In genomic region chr9:137302176-137303030, GRCh38 we compare ENCODE assay signal across 8 cellular contexts. TPM values are rescaled to one million over a fixed set of nuclear protein-coding genes. Genes with fewer than 3 reads are reported as not detected.
DNase-seq lines count a peak whose midpoint lies in the region; ATAC-seq, FAIRE-seq and TF ChIP-seq lines count a peak whose summit lies in the region.

A gene with protein sequence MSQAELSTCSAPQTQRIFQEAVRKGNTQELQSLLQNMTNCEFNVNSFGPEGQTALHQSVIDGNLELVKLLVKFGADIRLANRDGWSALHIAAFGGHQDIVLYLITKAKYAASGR (minus strand): TSS chr9:137302271. CDS start chr9:137301928, 343 bp downstream.

- peak; percentile 81 for FAIRE-seq in endothelial cell of umbilical vein (lab: Jason Lieb, UNC)

- no peaks in the 10 kb centered on the region for H3K9me3 ChIP-seq in endothelial cell of umbilical vein (replicated peaks; ENCODE audit: control insufficient read depth, insufficient read depth, low read length)

- ATAC-seq in GM19351 (IDR thresholded peaks at IDR 0.05; ENCODE audit: unreplicated experiment) (peak; percentile 78), HG03469 (IDR thresholded peaks at IDR 0.05; ENCODE audit: unreplicated experiment) (peak; percentile 41)
- peak; percentile 79 for ATAC-seq in activated CD8-positive, alpha-beta memory T cell treated with anti-CD3 and anti-CD28 coated beads, Interleukin-2, amount 10 ng/mL, durations not matched to agents 7 days and 5 days

- intact Hi-C loops in endothelial cell of umbilical vein (cut with micrococcal nuclease), result loop anchor here (1.0 kb wide), 1 partner anchor 105 kb away; no protein-coding TSS in a partner anchor

- H3K4me3 ChIP-seq in endothelial cell of umbilical vein (replicated peaks in 1 of 3; ENCODE audit: insufficient read depth in 1 of 3, low read depth in 1 of 3, low read length in 3 of 3), result peak within 1 kb of the TSS; percentile 61 to 83 (median 70)

- POLR2A ChIA-PET in endothelial cell of umbilical vein (lab: Charles Lee), result interaction anchor here (0.6 to 1.9 kb wide), 10 partner anchors 14 to 146 kb away, joined by 3 to 7 read pairs (median 4); partner anchors contain the start of genes EXD3 and NOXA1

- peaks cover 31% of the 10 kb centered on the region for H3K27me3 Mint-ChIP-seq in activated CD8-positive, alpha-beta memory T cell treated with anti-CD3 and anti-CD28 coated beads, Interleukin-2, amount 10 ng/mL, durations not matched to agents 7 days and 5 days

- H3K4me3 Mint-ChIP-seq in activated CD8-positive, alpha-beta memory T cell treated with anti-CD3 and anti-CD28 coated beads, Interleukin-2, amount 10 ng/mL, durations not matched to agents 7 days and 5 days, result peak within 1 kb of the TSS; percentile 70

- H3K9ac ChIP-seq in endothelial cell of umbilical vein (replicated peaks; ENCODE audit: extremely low read depth, insufficient read depth, low read length), result peak within 1 kb of the TSS; percentile 65

- peaks cover 63% of the 10 kb centered on the region for H3K4me1 ChIP-seq in endothelial cell of umbilical vein (ENCODE audit: control insufficient read depth, extremely low read depth, insufficient read depth, low read length)

- no peaks in the 10 kb centered on the region for H3K9me3 Mint-ChIP-seq in activated CD8-positive, alpha-beta memory T cell treated with anti-CD3 and anti-CD28 coated beads, Interleukin-2, amount 10 ng/mL, durations not matched to agents 7 days and 5 days (ENCODE audit: low read depth)

- peaks cover 17% of the 10 kb centered on the region for H3K4me1 Mint-ChIP-seq in activated CD8-positive, alpha-beta memory T cell treated with anti-CD3 and anti-CD28 coated beads, Interleukin-2, amount 10 ng/mL, durations not matched to agents 7 days and 5 days

- CTCF ChIA-PET in activated CD8-positive, alpha-beta memory T cell treated with anti-CD3 and anti-CD28 coated beads, Interleukin-2, amount 10 ng/mL, durations not matched to agents 7 days and 5 days (lab: Charles Lee), result interaction anchor here (0.6 to 3.3 kb wide), 26 partner anchors 8 to 256 kb away, joined by 3 to 15 read pairs (median 3); partner anchors contain the start of genes EXD3, NOXA1, NSMF and TOR4A
- CTCF ChIA-PET in endothelial cell of umbilical vein (lab: Charles Lee), result interaction anchor here (0.6 to 3.1 kb wide), 36 partner anchors 8 to 249 kb away, joined by 3 to 36 read pairs (median 4); partner anchors contain the start of genes EXD3, MRPL41, NOXA1 and TOR4A

- no peaks in the 10 kb centered on the region for H3K36me3 ChIP-seq in endothelial cell of umbilical vein (ENCODE audit: control insufficient read depth in 2 of 2, extremely low read depth in 1 of 2, insufficient read depth in 2 of 2, low read length in 2 of 2)

- peak; percentile 87 to 93 for DNase-seq in NOMO-1 (lab: John Stamatoyannopoulos, UW; ENCODE audit: unreplicated experiment in 2 of 2)
- DNase-seq in activated CD8-positive, alpha-beta memory T cell treated with anti-CD3 and anti-CD28 coated beads, Interleukin-2, amount 10 ng/mL, durations not matched to agents 7 days and 5 days, result peak; percentile 89
- DNase-seq in endothelial cell of umbilical vein (ENCODE audit: low read depth, low spot score), result peak; percentile 82
- peak; percentile 75 for DNase-seq in middle frontal gyrus (ENCODE audit: extremely low spot score, low spot score)
- peak; percentile 81 to 84 for DNase-seq in stimulated activated CD8-positive, alpha-beta memory T cell treated with anti-CD3 and anti-CD28 coated beads, Interleukin-2, amount 100 ng/mL, for 1 hour (ENCODE audit: low read depth in 2 of 2)

- peak within 1 kb of the TSS; percentile 40 for H3K4me2 ChIP-seq in endothelial cell of umbilical vein (ENCODE audit: insufficient read depth, low read length)

- no peak within 1 kb of the TSS for H3K27ac Mint-ChIP-seq in activated CD8-positive, alpha-beta memory T cell treated with anti-CD3 and anti-CD28 coated beads, Interleukin-2, amount 10 ng/mL, durations not matched to agents 7 days and 5 days

- H3K27ac ChIP-seq in C4-2B, result peak within 1 kb of the TSS; percentile 97
- H3K27ac ChIP-seq in endothelial cell of umbilical vein (ENCODE audit: insufficient read depth, low read depth, low read length), result peak within 1 kb of the TSS; percentile 93

- no peaks in the 10 kb centered on the region for H4K20me1 ChIP-seq in endothelial cell of umbilical vein (replicated peaks; ENCODE audit: control insufficient read depth, extremely low read depth, insufficient read depth, low read length)

- H2AFZ ChIP-seq in endothelial cell of umbilical vein (ENCODE audit: low read depth, low read length), result peak within 1 kb of the TSS; percentile 26

- no TSS peak for BruUV-seq in endothelial cell of umbilical vein (replicated peaks; lab: Mats Ljungman, UMichigan)

- no peaks in the 10 kb centered on the region for H3K9me1 ChIP-seq in endothelial cell of umbilical vein (replicated peaks; ENCODE audit: control insufficient read depth, extremely low read depth, insufficient read depth, low read length)

- dilution Hi-C loops in endothelial cell of umbilical vein (cut with MboI; ENCODE audit: extremely low pct_ligation_motif_present, low sequenced_read_pairs), result no loop called here

- TF ChIP-seq CTCF in C4-2B (conservative IDR thresholded peaks at IDR 0.05), result peak; percentile 89
- TF ChIP-seq CTCF in endothelial cell of umbilical vein (IDR thresholded peaks at IDR 0.05; ENCODE audit: extremely low read depth in 1 of 2, insufficient read depth in 1 of 2, low read depth in 1 of 2, low read length in 2 of 2), result peak; percentile 55 to 76

- H3K79me2 ChIP-seq in endothelial cell of umbilical vein (ENCODE audit: control insufficient read depth, insufficient read depth, low read length), result peaks cover 26% of the 10 kb centered on the region

- H3K27me3 ChIP-seq in endothelial cell of umbilical vein (ENCODE audit: control insufficient read depth in 2 of 2, insufficient read depth in 2 of 2, low read length in 2 of 2), result no peaks in the 10 kb centered on the region

- no peaks in the 10 kb centered on the region for H3K36me3 Mint-ChIP-seq in activated CD8-positive, alpha-beta memory T cell treated with anti-CD3 and anti-CD28 coated beads, Interleukin-2, amount 10 ng/mL, durations not matched to agents 7 days and 5 days

- peak; percentile 97 for TF ChIP-seq POLR2A in endothelial cell of umbilical vein (IDR thresholded peaks at IDR 0.05; ENCODE audit: low read depth, low read length)

TF ChIP-seq in endothelial cell of umbilical vein, 7 proteins besides CTCF, POLR2A, EP300 and RAD21:
- no peak for TF ChIP-seq GATA2 (IDR thresholded peaks at IDR 0.05; ENCODE audit: insufficient read depth, insufficient read length, low read depth, low read length)
- peak; percentile 95 for TF ChIP-seq POLR2AphosphoS5 (IDR thresholded peaks at IDR 0.05; ENCODE audit: insufficient read depth, low read depth, low read length)
- TF ChIP-seq EZH2 (IDR thresholded peaks at IDR 0.05; ENCODE audit: borderline replicate concordance, low read depth, low read length, severe bottlenecking), result no peak
TF ChIP-seq in endothelial cell of umbilical vein: peak in this region for 1.

RNA-seq across cellular contexts. Expression of the gene that starts here (rescaled TPM):
- total RNA-seq in activated CD8-positive, alpha-beta memory T cell treated with anti-CD3 and anti-CD28 coated beads, Interleukin-2, amount 10 ng/mL, durations not matched to agents 7 days and 5 days, result 1 to 10 TPM; 1.6 to 4.5 TPM
- 50.0 and 61.0 TPM in 2 replicates for total RNA-seq in endothelial cell of umbilical vein
- 54.0 and 72.9 TPM in 2 replicates for polyA plus RNA-seq in endothelial cell of umbilical vein
- polyA plus RNA-seq in endothelial cell of umbilical vein (2011; cell fraction: cytosol; rRNA removed), result 30.9 and 40.4 TPM in 2 replicates
- 53.9 and 60.9 TPM in 2 replicates for polyA plus RNA-seq in endothelial cell of umbilical vein (2011; cell fraction: nucleus; rRNA removed)
- 19.3 and 25.5 TPM in 2 replicates for polyA plus RNA-seq in endothelial cell of umbilical vein (2012)
- 16.6 and 27.9 TPM in 2 replicates for polyA minus RNA-seq in endothelial cell of umbilical vein
- 5.5 TPM for polyA minus RNA-seq in endothelial cell of umbilical vein (2011; cell fraction: cytosol; rRNA and poly(A)+ RNA removed)
- polyA minus RNA-seq in endothelial cell of umbilical vein (2011; cell fraction: nucleus; rRNA and poly(A)+ RNA removed), result 54.7 and 119 TPM in 2 replicates

Comparison
In these comparisons a context has a peak if more than half of its experiments do, and no peak if none do; other contexts are left out.
1. Peak in every context shown above with its lines: DNase-seq, ATAC-seq, H3K4me3 ChIP-seq and H3K27ac ChIP-seq.